ENCODE assay signal across 8 cellular contexts in the genomic region with DNA sequence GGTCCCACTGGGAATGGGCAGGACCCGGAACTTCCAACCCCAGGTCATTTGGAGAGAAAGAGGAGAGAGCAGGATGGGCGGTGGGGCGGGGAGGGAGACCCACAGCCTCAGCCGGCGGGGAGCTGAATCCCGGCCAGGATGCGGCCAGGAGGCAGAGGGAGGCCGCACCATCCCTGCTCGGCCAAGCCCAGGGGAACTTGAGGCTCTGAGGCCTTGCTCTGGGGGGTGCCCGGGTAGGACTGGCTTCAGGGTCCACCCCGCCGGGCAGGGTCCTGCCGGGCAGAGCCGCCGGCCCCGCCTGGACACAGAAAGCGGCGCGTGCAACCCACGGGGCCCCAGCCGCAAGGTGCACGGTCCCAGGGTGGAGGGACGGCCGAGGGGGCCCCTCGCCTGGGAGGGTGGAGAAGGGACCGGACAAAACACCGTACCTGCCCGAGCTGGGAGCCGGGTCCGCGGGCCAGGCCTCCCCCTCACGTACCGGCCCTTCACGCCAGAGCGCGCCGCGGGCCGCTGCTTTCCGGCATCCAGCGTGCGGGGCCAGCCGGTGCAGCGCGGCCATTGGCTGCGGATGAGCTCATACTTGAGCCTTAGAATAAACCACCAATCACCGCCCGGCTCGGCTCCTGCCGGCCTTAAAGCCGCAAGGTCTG. TPM values are rescaled to one million over a fixed set of nuclear protein-coding genes. Genes with fewer than 3 reads are reported as not detected.
A peak's percentile ranks its signal among the peaks of the same experiment; 100 is the strongest.
DNase-seq lines count a peak whose midpoint lies in the region; ATAC-seq and TF ChIP-seq lines count a peak whose summit lies in the region.

A gene with protein sequence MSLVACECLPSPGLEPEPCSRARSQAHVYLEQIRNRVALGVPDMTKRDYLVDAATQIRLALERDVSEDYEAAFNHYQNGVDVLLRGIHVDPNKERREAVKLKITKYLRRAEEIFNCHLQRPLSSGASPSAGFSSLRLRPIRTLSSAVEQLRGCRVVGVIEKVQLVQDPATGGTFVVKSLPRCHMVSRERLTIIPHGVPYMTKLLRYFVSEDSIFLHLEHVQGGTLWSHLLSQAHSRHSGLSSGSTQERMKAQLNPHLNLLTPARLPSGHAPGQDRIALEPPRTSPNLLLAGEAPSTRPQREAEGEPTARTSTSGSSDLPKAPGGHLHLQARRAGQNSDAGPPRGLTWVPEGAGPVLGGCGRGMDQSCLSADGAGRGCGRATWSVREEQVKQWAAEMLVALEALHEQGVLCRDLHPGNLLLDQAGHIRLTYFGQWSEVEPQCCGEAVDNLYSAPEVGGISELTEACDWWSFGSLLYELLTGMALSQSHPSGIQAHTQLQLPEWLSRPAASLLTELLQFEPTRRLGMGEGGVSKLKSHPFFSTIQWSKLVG (minus strand): TSS at position 509 of the 650 bp plus-strand sequence. CDS start 1,719 bp downstream, outside the sequence.

- no peak within 1 kb of the TSS for H3K9ac ChIP-seq in smooth muscle cell (ENCODE audit: low read depth)

- H3K36me3 ChIP-seq in smooth muscle cell (ENCODE audit: low read depth): no peaks in the 10 kb centered on the region

- no peak within 1 kb of the TSS for H3K27ac ChIP-seq in smooth muscle cell (ENCODE audit: low read depth)

- no peak for TF ChIP-seq CTCF in smooth muscle cell (IDR thresholded peaks at IDR 0.05; ENCODE audit: borderline replicate concordance, insufficient read depth, poor library complexity, severe bottlenecking)

- H3K9me3 ChIP-seq in smooth muscle cell (replicated peaks; ENCODE audit: low read depth): no peaks in the 10 kb centered on the region

- H3K79me2 ChIP-seq in smooth muscle cell (ENCODE audit: low read depth): no peaks in the 10 kb centered on the region

- H3F3A ChIP-seq in smooth muscle cell (ENCODE audit: low read depth): no peaks in the 10 kb centered on the region

- H2AFZ ChIP-seq in smooth muscle cell (ENCODE audit: low read depth): no peak within 1 kb of the TSS

- H4K20me1 ChIP-seq in smooth muscle cell (ENCODE audit: low read depth): no peaks in the 10 kb centered on the region

- no peaks in the 10 kb centered on the region for H3K4me1 ChIP-seq in smooth muscle cell (ENCODE audit: low read depth)

- H3K4me2 ChIP-seq in smooth muscle cell: peak within 1 kb of the TSS; percentile 84

- peak; percentile 45 for TF ChIP-seq POLR2A in GM18505 (IDR thresholded peaks at IDR 0.05; ENCODE audit: borderline replicate concordance, extremely low read depth, insufficient read depth, insufficient read length)

- DNase-seq in NCI-H2171 (lab: John Stamatoyannopoulos, UW): peak; percentile 94
- peak in 3 of 4 experiments; percentile 13 to 40 (median 24) for DNase-seq in activated CD4-positive, CD25-positive, alpha-beta regulatory T cell (lab: John Stamatoyannopoulos, UW)
- peak; percentile 66 for DNase-seq in central memory CD4-positive, alpha-beta T cell
- peak; percentile 87 for DNase-seq in inferior parietal cortex (ENCODE audit: extremely low spot score)
- DNase-seq in smooth muscle cell (lab: John Stamatoyannopoulos, UW; ENCODE audit: unreplicated experiment): no peak
- no peak for DNase-seq in SW 1271 (lab: John Stamatoyannopoulos, UW)

- ATAC-seq in GM18505 (IDR thresholded peaks at IDR 0.05; ENCODE audit: unreplicated experiment) (peak; percentile 89), HG03064 (IDR thresholded peaks at IDR 0.05; ENCODE audit: low read depth, unreplicated experiment) (peak; percentile 90)

- H3K4me3 ChIP-seq in smooth muscle cell: peak within 1 kb of the TSS; percentile 41

- 3% methylated on average over 32 of the region's 51 CpGs for WGBS in smooth muscle cell (ENCODE audit: low lambda C conversion rate)

- H3K27me3 ChIP-seq in smooth muscle cell (ENCODE audit: low read depth): peaks cover 27% of the 10 kb centered on the region

RNA-seq across cellular contexts. Expression of the gene that starts here (rescaled TPM):
- 0.09 TPM in 1 of 2 replicates, not detected in the other for total RNA-seq in smooth muscle cell
- polyA plus RNA-seq in smooth muscle cell: not detected in 2 replicates

Comparison
In these comparisons a context has a peak if more than half of its experiments do, and no peak if none do; other contexts are left out.
1. DNase-seq: peak in NCI-H2171 (single experiment), activated CD4-positive, CD25-positive, alpha-beta regulatory T cell (3 of 4), central memory CD4-positive, alpha-beta T cell (single experiment) and inferior parietal cortex (single experiment); none in smooth muscle cell (single experiment) and SW 1271 (0 of 2).